ENCODE assay signal across 30 cellular contexts in genomic region chr3:140677764-140678163, GRCh38. TPM values are rescaled to one million over a fixed set of nuclear protein-coding genes. Genes with fewer than 3 reads are reported as not detected.
"Had no signal": no experiment of that assay in that cellular context is flagged by ENCODE, and none has a peak within 500 bp of the region (broad histone marks: within the 10 kb centered on the region; RNA-seq: fewer than 3 reads in every experiment).

Gene TRIM42 (plus strand): TSS chr3:140678064. CDS start chr3:140678230, 166 bp downstream.

- H3K4me1 ChIP-seq: esophagus muscularis mucosa, gastrocnemius medialis, heart right ventricle, left lung, lower lobe of right lung had no signal

- H3K9me3 ChIP-seq: esophagus muscularis mucosa, gastrocnemius medialis had no signal

- H3K4me3 ChIP-seq: coronary artery, dorsolateral prefrontal cortex, esophagus muscularis mucosa, gastrocnemius medialis, heart right ventricle, left lung, lower lobe of right lung, mucosa of descending colon had no signal

- H3K4me3 Mint-ChIP-seq: mesothelial cell of epicardium had no signal

- H3K36me3 ChIP-seq: esophagus muscularis mucosa, gastrocnemius medialis, heart right ventricle, left lung, lower lobe of right lung had no signal

- H3K4me1 Mint-ChIP-seq: mesothelial cell of epicardium had no signal

- H3K27ac ChIP-seq: coronary artery, dorsolateral prefrontal cortex, esophagus muscularis mucosa, gastrocnemius medialis, heart right ventricle, left lung, lower lobe of right lung had no signal

- H3K36me3 Mint-ChIP-seq: mesothelial cell of epicardium had no signal

- H3K27me3 ChIP-seq: dorsolateral prefrontal cortex, esophagus muscularis mucosa, gastrocnemius medialis, heart right ventricle, left lung had no signal

- H3K27ac Mint-ChIP-seq: mesothelial cell of epicardium had no signal

- DNase-seq: dermis blood vessel endothelial cell; dorsolateral prefrontal cortex; effector CD4-positive, alpha-beta T cell; effector memory CD4-positive, alpha-beta T cell; foreskin fibroblast; foreskin melanocyte; gastrocnemius medialis; glutamatergic neuron; head of caudate nucleus; heart right ventricle; hippocampal formation; left cardiac atrium; left lung; left ventricle myocardium superior; lower lobe of right lung; mesenchymal stem cell; mucosa of descending colon had no signal

RNA-seq across cellular contexts. Expression of gene TRIM42, which starts in this region (rescaled TPM):
- total RNA-seq: dermis blood vessel endothelial cell, dorsolateral prefrontal cortex, endothelial cell of umbilical vein, epithelial cell of proximal tubule, esophagus muscularis mucosa, gastrocnemius medialis, glomerular endothelial cell, heart right ventricle, kidney epithelial cell, left cardiac atrium, left lung, left ventricle myocardium superior, lower leg skin, lower lobe of right lung, lung microvascular endothelial cell, mesenteric fat pad, mesothelial cell of epicardium, mucosa of descending colon, myocyte had no signal
- polyA plus RNA-seq: endothelial cell of umbilical vein, esophagus, heart right ventricle, keratinocyte had no signal
